In the genomic region with DNA sequence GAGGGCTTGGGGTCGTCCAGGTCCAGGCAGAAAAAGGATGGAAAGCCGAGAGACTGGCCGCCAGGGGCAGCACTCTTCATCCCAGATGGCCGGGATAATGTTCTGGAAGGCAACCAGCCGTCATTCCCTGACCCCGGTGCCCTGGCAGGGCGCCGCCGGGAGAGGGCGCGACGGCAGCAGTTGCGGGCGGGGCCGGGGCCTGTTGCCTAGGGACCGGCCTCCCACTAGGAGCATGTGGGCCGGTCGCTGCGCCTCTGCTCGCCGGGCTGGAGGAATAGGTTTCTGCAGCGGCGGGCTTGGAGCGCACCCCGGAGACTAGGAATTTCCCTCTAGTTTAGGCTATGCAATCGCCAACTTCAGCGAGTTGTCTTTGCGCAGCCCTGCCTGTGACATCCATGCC, we compare ENCODE assay signal across 8 cellular contexts. TPM values are rescaled to one million over a fixed set of nuclear protein-coding genes. Genes with fewer than 3 reads are reported as not detected.
DNase-seq lines count a peak whose midpoint lies in the region; ATAC-seq, FAIRE-seq and TF ChIP-seq lines count a peak whose summit lies in the region.

No MANE protein-coding gene starts in this region.

- no peaks in the 10 kb centered on the region for H3K9me3 ChIP-seq in A549

- ATAC-seq in A549 (peak; percentile 74 to 93; a peak in 4 of 6 replicates), HG02759 (IDR thresholded peaks at IDR 0.05; ENCODE audit: unreplicated experiment) (no peak), HG03280 (IDR thresholded peaks at IDR 0.05; ENCODE audit: unreplicated experiment) (no peak)

- TF ChIP-seq CTCF in A549 (IDR thresholded peaks at IDR 0.05) (peak; percentile 21; the same call in 2 of the 3 replicates), epithelial cell of esophagus (IDR thresholded peaks at IDR 0.05; ENCODE audit: insufficient read depth, low read depth, low read length, missing control alignments) (peak; percentile 39)

- no peak overlapping the region for H3K4me2 ChIP-seq in A549

- no peak for TF ChIP-seq RAD21 in A549 (conservative IDR thresholded peaks at IDR 0.05 in 1 of 2, IDR thresholded peaks at IDR 0.05 in 1 of 2)

- no peak overlapping the region for H3K27ac ChIP-seq in A549

- TF ChIP-seq EP300 in A549 (IDR thresholded peaks at IDR 0.05), result no peak

- no peak for FAIRE-seq in A549 (lab: Jason Lieb, UNC)

- H3K4me1 ChIP-seq in A549, result no peaks in the 10 kb centered on the region

- POLR2A ChIA-PET in A549 (lab: Yijun Ruan, JAX), result no interaction called here

- CTCF ChIA-PET in A549 (lab: Yijun Ruan, JAX), result interaction anchor here (0.7 kb wide), 1 partner anchor 15 kb away, joined by 4 read pairs; no protein-coding TSS in a partner anchor

- H3K4me3 ChIP-seq in A549, result no peak overlapping the region
- no peak overlapping the region for H3K4me3 ChIP-seq in epithelial cell of esophagus (ENCODE audit: low read length)

- 49% methylated on average over 25 of the region's 28 CpGs for WGBS in A549 (ENCODE audit: missing lambda C conversion rate)

- no peak for TF ChIP-seq POLR2A in A549 (IDR thresholded peaks at IDR 0.05; ENCODE audit: low read length)

- peak; percentile 51 to 52 for DNase-seq in A549 (ENCODE audit: low read depth in 1 of 2, low spot score in 1 of 2)
- DNase-seq in LHCN-M2 (ENCODE audit: low read depth), result peak; percentile 54
- peak; percentile 62 for DNase-seq in epithelial cell of esophagus (ENCODE audit: low read depth)
- peak; percentile 90 for DNase-seq in mesenteric fat pad (ENCODE audit: low spot score)
- DNase-seq in Kasumi-1 (lab: John Stamatoyannopoulos, UW), result no peak
- DNase-seq in T-helper 2 cell, result no peak

TF ChIP-seq in A549, 52 proteins besides CTCF, POLR2A, EP300 and RAD21:
- no peak for TF ChIP-seq NFE2L2 (conservative IDR thresholded peaks at IDR 0.05; ENCODE audit: low read length)
- no peak for TF ChIP-seq FOXS1 (CRISPR knock-in tag; IDR thresholded peaks at IDR 0.05)
- TF ChIP-seq, protein P1, sequence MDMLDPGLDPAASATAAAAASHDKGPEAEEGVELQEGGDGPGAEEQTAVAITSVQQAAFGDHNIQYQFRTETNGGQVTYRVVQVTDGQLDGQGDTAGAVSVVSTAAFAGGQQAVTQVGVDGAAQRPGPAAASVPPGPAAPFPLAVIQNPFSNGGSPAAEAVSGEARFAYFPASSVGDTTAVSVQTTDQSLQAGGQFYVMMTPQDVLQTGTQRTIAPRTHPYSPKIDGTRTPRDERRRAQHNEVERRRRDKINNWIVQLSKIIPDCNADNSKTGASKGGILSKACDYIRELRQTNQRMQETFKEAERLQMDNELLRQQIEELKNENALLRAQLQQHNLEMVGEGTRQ (IDR thresholded peaks at IDR 0.05), result no peak
- TF ChIP-seq HDAC2 (IDR thresholded peaks at IDR 0.05), result no peak
- TF ChIP-seq CHD2 (IDR thresholded peaks at IDR 0.05; ENCODE audit: low read length, partially characterized antibody), result no peak
- TF ChIP-seq JUN (IDR thresholded peaks at IDR 0.05), result no peak
- TF ChIP-seq, protein P2, sequence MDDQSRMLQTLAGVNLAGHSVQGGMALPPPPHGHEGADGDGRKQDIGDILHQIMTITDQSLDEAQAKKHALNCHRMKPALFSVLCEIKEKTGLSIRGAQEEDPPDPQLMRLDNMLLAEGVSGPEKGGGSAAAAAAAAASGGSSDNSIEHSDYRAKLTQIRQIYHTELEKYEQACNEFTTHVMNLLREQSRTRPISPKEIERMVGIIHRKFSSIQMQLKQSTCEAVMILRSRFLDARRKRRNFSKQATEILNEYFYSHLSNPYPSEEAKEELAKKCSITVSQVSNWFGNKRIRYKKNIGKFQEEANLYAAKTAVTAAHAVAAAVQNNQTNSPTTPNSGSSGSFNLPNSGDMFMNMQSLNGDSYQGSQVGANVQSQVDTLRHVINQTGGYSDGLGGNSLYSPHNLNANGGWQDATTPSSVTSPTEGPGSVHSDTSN (IDR thresholded peaks at IDR 0.05), result no peak
- TF ChIP-seq TP53 (CRISPR knock-in tag; IDR thresholded peaks at IDR 0.05), result no peak
- TF ChIP-seq RNF2 (IDR thresholded peaks at IDR 0.05; ENCODE audit: borderline replicate concordance, low read depth), result no peak
- no peak for TF ChIP-seq TFCP2L1 (CRISPR knock-in tag; IDR thresholded peaks at IDR 0.05)
- TF ChIP-seq EHMT2 (IDR thresholded peaks at IDR 0.05; ENCODE audit: low read depth), result no peak
- TF ChIP-seq RARB (CRISPR knock-in tag; IDR thresholded peaks at IDR 0.05), result no peak
- no peak for TF ChIP-seq EHF (CRISPR knock-in tag; IDR thresholded peaks at IDR 0.05)
- no peak for TF ChIP-seq MAZ (IDR thresholded peaks at IDR 0.05; ENCODE audit: borderline replicate concordance, low read depth, low read length)
- no peak for TF ChIP-seq FOSB (CRISPR knock-in tag; IDR thresholded peaks at IDR 0.05)
TF ChIP-seq in A549: peak in this region for 0.

RNA-seq across cellular contexts. Expression of a gene that starts 11.0 kb away (rescaled TPM):
- polyA plus RNA-seq in A549 (2011; rRNA removed) (not detected in 2 replicates), A549 (2017; fragmentation: RNase III; extraction: RNeasy Plus Mini Kit Qiagen cat#74134 plus additional on column Dnase treatment) (not detected in 3 replicates)
- not detected in 2 replicates for polyA plus RNA-seq in A549 (2012; cell fraction: cytosol; rRNA removed)
- polyA plus RNA-seq in A549 (2012; cell fraction: nucleus; rRNA removed), result not detected in 2 replicates
- polyA minus RNA-seq in A549 (2011; rRNA and poly(A)+ RNA removed), result not detected in 2 replicates
- total RNA-seq in LHCN-M2 (2014; rRNA removed) (not detected in 2 replicates), mesenteric fat pad (not detected)
- polyA plus RNA-seq in LHCN-M2 (2012), result not detected

Comparison
In these comparisons a context has a peak if more than half of its experiments do, and no peak if none do; other contexts are left out.
1. ATAC-seq: peak in A549 (2 of 2); none in HG02759 (single experiment) and HG03280 (single experiment).
2. DNase-seq: peak in A549 (2 of 2), LHCN-M2 (single experiment), epithelial cell of esophagus (single experiment) and mesenteric fat pad (single experiment); none in Kasumi-1 (0 of 2) and T-helper 2 cell (0 of 5).